Comparison of ENCODE assay signal across 15 cellular contexts in genomic region chr11:7595016-7595869, GRCh38.
DNase-seq lines count a peak whose midpoint lies in the region; ATAC-seq, FAIRE-seq and TF ChIP-seq lines count a peak whose summit lies in the region.
"Had no signal": no experiment of that assay in that cellular context is flagged by ENCODE, and none has a peak within 500 bp of the region (broad histone marks: within the 10 kb centered on the region; RNA-seq: fewer than 3 reads in every experiment).

No MANE protein-coding gene starts in this region.

- no peak for TF ChIP-seq RAD21 in GM12878 (IDR thresholded peaks at IDR 0.05; ENCODE audit: insufficient read depth, low read depth, low read length)

- no peak for TF ChIP-seq POLR2A in GM12878 (IDR thresholded peaks at IDR 0.05; ENCODE audit: low read depth, low read length)
- TF ChIP-seq POLR2A in thyroid gland (IDR thresholded peaks at IDR 0.05), result no peak

- POLR2A ChIA-PET in GM12878 (lab: Charles Lee), result interaction anchor here (0.7 kb wide), 1 partner anchor 1627 kb away, joined by 3 read pairs; no protein-coding TSS in a partner anchor

- no peak overlapping the region for H3K4me2 ChIP-seq in GM12878 (ENCODE audit: control insufficient read depth, insufficient read depth)
- H3K4me2 ChIP-seq: A549 had no signal

- FAIRE-seq in GM12878 (lab: Jason Lieb, UNC), result no peak
- FAIRE-seq: A549 had no signal

- no peak overlapping the region for H3K27ac Mint-ChIP-seq in activated T-helper 1 cell treated with anti-CD3 and anti-CD28 coated beads, Interleukin-12 subunit alpha, Interleukin-12 subunit beta, Interleukin-2, Interleukin-4 antibody, amounts not matched to agents 30 ng/mL and 10 ng/mL and 1 ng/mL, durations not matched to agents 14 hours and 24 hours and 36 hours
- H3K27ac Mint-ChIP-seq: stimulated activated memory B cell treated with anti-CD40 and anti-IgM and Interleukin-4, amounts not matched to agents 10 μg/mL and 1 μg/mL and 100 μg/mL, for 72 hours had no signal

- H3K4me3 ChIP-seq in GM12878 (no peak overlapping the region), thyroid gland (replicated peaks in 1 of 3) (no peak overlapping the region)
- H3K4me3 ChIP-seq: A549 had no signal

- TF ChIP-seq CTCF in GM12878 (IDR thresholded peaks at IDR 0.05 in 2 of 3, conservative IDR thresholded peaks at IDR 0.05 in 1 of 3; ENCODE audit: control insufficient read depth in 2 of 3, extremely low read depth in 1 of 3, insufficient read depth in 1 of 3, low read depth in 3 of 3, low read length in 3 of 3), result no peak
- TF ChIP-seq CTCF in thyroid gland (IDR thresholded peaks at IDR 0.05), result no peak

- intact Hi-C loops in GM12878 (cut with micrococcal nuclease; ENCODE audit: unreplicated experiment) (no loop called here), thyroid gland (cut with DNase I) (no loop called here)
- intact Hi-C loops in activated T-helper 1 cell treated with anti-CD3 and anti-CD28 coated beads, Interleukin-12 subunit alpha, Interleukin-12 subunit beta, Interleukin-2, Interleukin-4 antibody, amounts not matched to agents 30 ng/mL and 10 ng/mL and 1 ng/mL, durations not matched to agents 14 hours and 24 hours and 36 hours (cut with micrococcal nuclease), result no loop called here

- H2AFZ ChIP-seq in GM12878 (ENCODE audit: control insufficient read depth, low read depth, low read length), result no peak overlapping the region

- H3K4me3 Mint-ChIP-seq in activated T-helper 1 cell treated with anti-CD3 and anti-CD28 coated beads, Interleukin-12 subunit alpha, Interleukin-12 subunit beta, Interleukin-2, Interleukin-4 antibody, amounts not matched to agents 30 ng/mL and 10 ng/mL and 1 ng/mL, durations not matched to agents 14 hours and 24 hours and 36 hours, result no peak overlapping the region
- H3K4me3 Mint-ChIP-seq: stimulated activated memory B cell treated with anti-CD40 and anti-IgM and Interleukin-4, amounts not matched to agents 10 μg/mL and 1 μg/mL and 100 μg/mL, for 72 hours had no signal

- in situ Hi-C loops in GM12878 (cut with MboI), result no loop called here

- H3K36me3 Mint-ChIP-seq in activated T-helper 1 cell treated with anti-CD3 and anti-CD28 coated beads, Interleukin-12 subunit alpha, Interleukin-12 subunit beta, Interleukin-2, Interleukin-4 antibody, amounts not matched to agents 30 ng/mL and 10 ng/mL and 1 ng/mL, durations not matched to agents 14 hours and 24 hours and 36 hours (ENCODE audit: low read depth), result no peaks in the 10 kb centered on the region

- H3K27me3 ChIP-seq in GM12878 (replicated peaks in 1 of 2; ENCODE audit: control insufficient read depth in 2 of 2, insufficient read depth in 2 of 2, low read length in 1 of 2), result no peaks in the 10 kb centered on the region
- no peaks in the 10 kb centered on the region for H3K27me3 ChIP-seq in thyroid gland

- H3K9me3 ChIP-seq in GM12878 (replicated peaks; ENCODE audit: control insufficient read depth, insufficient read depth, low read length), result no peaks in the 10 kb centered on the region
- H3K9me3 ChIP-seq in thyroid gland, result no peaks in the 10 kb centered on the region
- H3K9me3 ChIP-seq: A549 had no signal

- H3K36me3 ChIP-seq in GM12878 (ENCODE audit: control insufficient read depth in 2 of 2, insufficient read depth in 2 of 2, low read length in 1 of 2), result peaks cover 4 to 18% of the 10 kb centered on the region in 2 experiments
- H3K36me3 ChIP-seq in thyroid gland, result no peaks in the 10 kb centered on the region

- H3K4me1 Mint-ChIP-seq in activated T-helper 1 cell treated with anti-CD3 and anti-CD28 coated beads, Interleukin-12 subunit alpha, Interleukin-12 subunit beta, Interleukin-2, Interleukin-4 antibody, amounts not matched to agents 30 ng/mL and 10 ng/mL and 1 ng/mL, durations not matched to agents 14 hours and 24 hours and 36 hours (ENCODE audit: low read depth), result peaks cover 16% of the 10 kb centered on the region

- DNase-seq in NCI-H2171 treated with DMSO at 0.1 percent for 48 hours (lab: John Stamatoyannopoulos, UW) (peak; percentile 63), NCI-H2171 (lab: John Stamatoyannopoulos, UW) (no peak), GM12878 (ENCODE audit: low read depth, low spot score) (no peak), iPS-NIHi11 (ENCODE audit: low spot score) (peak; percentile 58), thyroid gland (no peak)
- DNase-seq in activated T-helper 1 cell treated with anti-CD3 and anti-CD28 coated beads, Interleukin-12 subunit alpha, Interleukin-12 subunit beta, Interleukin-2, Interleukin-4 antibody, amounts not matched to agents 30 ng/mL and 10 ng/mL and 1 ng/mL, durations not matched to agents 14 hours and 24 hours and 36 hours (ENCODE audit: low spot score), result no peak
- DNase-seq: amniotic stem cell, GDM1, nucleus accumbens, PC-3, T1000 had no signal

- H4K20me1 ChIP-seq in GM12878 (ENCODE audit: control insufficient read depth, insufficient read depth), result peaks cover 4% of the 10 kb centered on the region; the same call in 1 of the 2 replicates

- H3K27me3 Mint-ChIP-seq in activated T-helper 1 cell treated with anti-CD3 and anti-CD28 coated beads, Interleukin-12 subunit alpha, Interleukin-12 subunit beta, Interleukin-2, Interleukin-4 antibody, amounts not matched to agents 30 ng/mL and 10 ng/mL and 1 ng/mL, durations not matched to agents 14 hours and 24 hours and 36 hours (ENCODE audit: insufficient read depth), result peaks cover 3% of the 10 kb centered on the region
- H3K27me3 Mint-ChIP-seq: stimulated activated memory B cell treated with anti-CD40 and anti-IgM and Interleukin-4, amounts not matched to agents 10 μg/mL and 1 μg/mL and 100 μg/mL, for 72 hours had no signal

- RAD21 ChIA-PET in GM12878 (lab: Charles Lee; ENCODE audit: unreplicated experiment), result interaction anchor here (1.0 kb wide), 1 partner anchor 23 kb away, joined by 3 read pairs; no protein-coding TSS in a partner anchor

- TSS peak; percentile 9 for BruUV-seq in GM12878 (replicated peaks; lab: Mats Ljungman, UMichigan)

- H3K79me2 ChIP-seq in GM12878 (ENCODE audit: control insufficient read depth, insufficient read depth, low read length), result peaks cover under 1% of the 10 kb centered on the region; the same call in 1 of the 2 replicates

- 94% methylated on average over 1 of the region's 1 CpG for WGBS in GM12878 (ENCODE audit: insufficient coverage, insufficient replicate concordance, low lambda C conversion rate, missing lambda C conversion rate)
- WGBS in thyroid gland, 2 donors, result 72 to 74% methylated on average over 1 of the region's 1 CpG

- no peaks in the 10 kb centered on the region for H3K9me3 Mint-ChIP-seq in activated T-helper 1 cell treated with anti-CD3 and anti-CD28 coated beads, Interleukin-12 subunit alpha, Interleukin-12 subunit beta, Interleukin-2, Interleukin-4 antibody, amounts not matched to agents 30 ng/mL and 10 ng/mL and 1 ng/mL, durations not matched to agents 14 hours and 24 hours and 36 hours
- H3K9me3 Mint-ChIP-seq: stimulated activated memory B cell treated with anti-CD40 and anti-IgM and Interleukin-4, amounts not matched to agents 10 μg/mL and 1 μg/mL and 100 μg/mL, for 72 hours had no signal

- CTCF ChIA-PET in GM12878 (lab: Yijun Ruan, JAX), result interaction anchor here (1.1 kb wide), 1 partner anchor 9 kb away, joined by 3 read pairs; no protein-coding TSS in a partner anchor

- SMC1A ChIA-PET in GM12878 (lab: Charles Lee; ENCODE audit: uncharacterized antibody, unreplicated experiment), result no interaction called here

- H3K9ac ChIP-seq in GM12878 (ENCODE audit: control insufficient read depth, insufficient read depth, low read length), result no peak overlapping the region

- H3K27ac ChIP-seq in GM12878 (ENCODE audit: control insufficient read depth, insufficient read depth) (no peak overlapping the region), thyroid gland (peak overlapping the region; percentile 50 to 82 (median 75))

- H3K4me1 ChIP-seq in GM12878 (ENCODE audit: control insufficient read depth, insufficient read depth, low read length) (peaks cover 15% of the 10 kb centered on the region), thyroid gland (peaks cover 64 to 71% of the 10 kb centered on the region in 2 donors)

- no peak for TF ChIP-seq EP300 in GM12878 (IDR thresholded peaks at IDR 0.05; ENCODE audit: borderline replicate concordance in 1 of 2, control insufficient read depth in 1 of 2, low read depth in 2 of 2, low read length in 2 of 2)

- ATAC-seq in GM12878 (no peak), HG02870 (IDR thresholded peaks at IDR 0.05; ENCODE audit: unreplicated experiment) (no peak), HG02981 (IDR thresholded peaks at IDR 0.05; ENCODE audit: unreplicated experiment) (no peak)
- ATAC-seq: A549; PC-3; stimulated activated memory B cell treated with anti-CD40 and anti-IgM and Interleukin-4, amounts not matched to agents 10 μg/mL and 1 μg/mL and 100 μg/mL, for 72 hours had no signal

TF ChIP-seq in GM12878, 131 proteins besides CTCF, POLR2A, EP300 and RAD21 (continues in another document):
- TF ChIP-seq KDM1A (IDR thresholded peaks at IDR 0.05; ENCODE audit: borderline replicate concordance) (no peak), SMC3 (IDR thresholded peaks at IDR 0.05; ENCODE audit: borderline replicate concordance, low read length) (no peak), TCF3 (IDR thresholded peaks at IDR 0.05; ENCODE audit: borderline replicate concordance, insufficient read depth, low read depth, low read length) (no peak), CREM (IDR thresholded peaks at IDR 0.05; ENCODE audit: low read depth) (no peak), MTA2 (IDR thresholded peaks at IDR 0.05; ENCODE audit: low read depth) (no peak), FOXK2 (IDR thresholded peaks at IDR 0.05) (no peak), NRF1 (conservative IDR thresholded peaks at IDR 0.05; ENCODE audit: low read depth, low read length) (no peak), TAF1 (IDR thresholded peaks at IDR 0.05; ENCODE audit: borderline replicate concordance, low read depth, low read length) (no peak), EED (IDR thresholded peaks at IDR 0.05; ENCODE audit: low read depth) (no peak)
- TF ChIP-seq, protein P1, sequence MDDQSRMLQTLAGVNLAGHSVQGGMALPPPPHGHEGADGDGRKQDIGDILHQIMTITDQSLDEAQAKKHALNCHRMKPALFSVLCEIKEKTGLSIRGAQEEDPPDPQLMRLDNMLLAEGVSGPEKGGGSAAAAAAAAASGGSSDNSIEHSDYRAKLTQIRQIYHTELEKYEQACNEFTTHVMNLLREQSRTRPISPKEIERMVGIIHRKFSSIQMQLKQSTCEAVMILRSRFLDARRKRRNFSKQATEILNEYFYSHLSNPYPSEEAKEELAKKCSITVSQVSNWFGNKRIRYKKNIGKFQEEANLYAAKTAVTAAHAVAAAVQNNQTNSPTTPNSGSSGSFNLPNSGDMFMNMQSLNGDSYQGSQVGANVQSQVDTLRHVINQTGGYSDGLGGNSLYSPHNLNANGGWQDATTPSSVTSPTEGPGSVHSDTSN (IDR thresholded peaks at IDR 0.05; ENCODE audit: insufficient replicate concordance, low read depth, low read length), result no peak

Comparison
In these comparisons a context has a peak if more than half of its experiments do, and no peak if none do; other contexts are left out.
1. DNase-seq: peak in NCI-H2171 treated with DMSO at 0.1 percent for 48 hours (single experiment) and iPS-NIHi11 (single experiment); none in NCI-H2171 (single experiment), GM12878 (single experiment), thyroid gland (0 of 2) and activated T-helper 1 cell treated with anti-CD3 and anti-CD28 coated beads, Interleukin-12 subunit alpha, Interleukin-12 subunit beta, Interleukin-2, Interleukin-4 antibody, amounts not matched to agents 30 ng/mL and 10 ng/mL and 1 ng/mL, durations not matched to agents 14 hours and 24 hours and 36 hours (single experiment).